Comparison of ENCODE assay signal across 8 cellular contexts in the genomic region with DNA sequence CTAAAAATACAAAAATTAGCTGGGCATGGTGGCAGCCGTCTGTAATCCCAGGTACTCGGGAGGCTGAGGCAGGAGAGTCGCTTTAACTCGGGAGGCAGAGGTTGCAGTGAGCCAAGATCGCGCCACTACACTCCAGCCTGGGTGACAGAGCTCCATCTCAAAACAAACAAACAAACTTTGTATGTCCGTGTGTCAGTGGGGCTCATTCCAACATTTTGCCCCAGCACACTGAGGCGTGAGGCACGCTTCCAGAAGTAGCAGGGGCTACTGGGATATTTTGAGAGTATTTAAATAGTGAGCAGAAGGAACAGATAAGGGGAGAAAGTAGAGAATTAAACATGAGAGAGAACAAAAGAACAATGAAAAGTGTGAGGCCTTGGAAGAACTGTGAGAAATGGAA.
DNase-seq lines count a peak whose midpoint lies in the region; ATAC-seq and TF ChIP-seq lines count a peak whose summit lies in the region.

No MANE protein-coding gene starts in this region.

- intact Hi-C loops in heart left ventricle (cut with DNase I) (no loop called here), Right ventricle myocardium inferior (cut with DNase I) (no loop called here), upper lobe of right lung (cut with DNase I) (no loop called here)

- H3K27ac ChIP-seq in heart left ventricle = peak overlapping the region in 11 of 12 donors; percentile 2 to 85 (median 51)
- peak overlapping the region; percentile 49 for H3K27ac ChIP-seq in upper lobe of right lung

- no peak for DNase-seq in heart left ventricle
- DNase-seq in Right ventricle myocardium inferior (ENCODE audit: missing footprints) = no peak
- no peak for DNase-seq in activated naive CD8-positive, alpha-beta T cell treated with anti-CD3 and anti-CD28 coated beads, Interleukin-2, amount 10 ng/mL, durations not matched to agents 7 days and 5 days
- no peak for DNase-seq in memory B cell (ENCODE audit: low spot score in 2 of 2)
- DNase-seq in upper lobe of right lung = no peak
- DNase-seq in GM10266 (ENCODE audit: extremely low spot score) = no peak

- H3K4me1 ChIP-seq in heart left ventricle (peaks cover 0 to 29% (median 10%) of the 10 kb centered on the region in 12 donors), upper lobe of right lung (peaks cover 5% of the 10 kb centered on the region)

- TF ChIP-seq POLR2A in heart left ventricle (IDR thresholded peaks at IDR 0.05) = no peak

- 59 to 71% (median 66%) methylated on average over 9 of the region's 9 CpGs for WGBS in heart left ventricle, 4 donors

- peak overlapping the region; percentile 93 for H3K27ac Mint-ChIP-seq in activated naive CD8-positive, alpha-beta T cell treated with anti-CD3 and anti-CD28 coated beads, Interleukin-2, amount 10 ng/mL, durations not matched to agents 7 days and 5 days
- H3K27ac Mint-ChIP-seq in memory B cell = peak overlapping the region; percentile 19

- POLR2A ChIA-PET in activated naive CD8-positive, alpha-beta T cell treated with anti-CD3 and anti-CD28 coated beads, Interleukin-2, amount 10 ng/mL, durations not matched to agents 7 days and 5 days (lab: Charles Lee) = no interaction called here

- peaks cover 3% of the 10 kb centered on the region for H3K9me3 Mint-ChIP-seq in activated naive CD8-positive, alpha-beta T cell treated with anti-CD3 and anti-CD28 coated beads, Interleukin-2, amount 10 ng/mL, durations not matched to agents 7 days and 5 days
- H3K9me3 Mint-ChIP-seq in memory B cell = no peaks in the 10 kb centered on the region

- ATAC-seq in heart left ventricle (peak in 1 of 4 donors; percentile 15), Right ventricle myocardium inferior (no peak), memory B cell (ENCODE audit: low read depth) (no peak), upper lobe of right lung (no peak), GM19455 (IDR thresholded peaks at IDR 0.05; ENCODE audit: unreplicated experiment) (no peak)
- ATAC-seq in activated naive CD8-positive, alpha-beta T cell treated with anti-CD3 and anti-CD28 coated beads, Interleukin-2, amount 10 ng/mL, durations not matched to agents 7 days and 5 days (ENCODE audit: low read depth) = no peak
- ATAC-seq in activated CD4-positive, CD25-positive, alpha-beta regulatory T cell treated with anti-CD3 and anti-CD28 coated beads, Interleukin-2, amount 50 U/mL, for 24 hours = no peak

- H3K27me3 ChIP-seq in heart left ventricle (no peaks in the 10 kb centered on the region), upper lobe of right lung (no peaks in the 10 kb centered on the region)

- H3K36me3 Mint-ChIP-seq in activated naive CD8-positive, alpha-beta T cell treated with anti-CD3 and anti-CD28 coated beads, Interleukin-2, amount 10 ng/mL, durations not matched to agents 7 days and 5 days = peaks cover 12% of the 10 kb centered on the region
- H3K36me3 Mint-ChIP-seq in memory B cell = no peaks in the 10 kb centered on the region

- H3K4me3 Mint-ChIP-seq in activated naive CD8-positive, alpha-beta T cell treated with anti-CD3 and anti-CD28 coated beads, Interleukin-2, amount 10 ng/mL, durations not matched to agents 7 days and 5 days = peak overlapping the region; percentile 68
- no peak overlapping the region for H3K4me3 Mint-ChIP-seq in memory B cell

- H3K4me1 Mint-ChIP-seq in activated naive CD8-positive, alpha-beta T cell treated with anti-CD3 and anti-CD28 coated beads, Interleukin-2, amount 10 ng/mL, durations not matched to agents 7 days and 5 days = peaks cover 33% of the 10 kb centered on the region
- H3K4me1 Mint-ChIP-seq in memory B cell = peaks cover 12% of the 10 kb centered on the region

- H3K9me3 ChIP-seq in heart left ventricle (no peaks in the 10 kb centered on the region), upper lobe of right lung (no peaks in the 10 kb centered on the region)

- no peaks in the 10 kb centered on the region for H3K27me3 Mint-ChIP-seq in activated naive CD8-positive, alpha-beta T cell treated with anti-CD3 and anti-CD28 coated beads, Interleukin-2, amount 10 ng/mL, durations not matched to agents 7 days and 5 days
- no peaks in the 10 kb centered on the region for H3K27me3 Mint-ChIP-seq in memory B cell

- H3K36me3 ChIP-seq in heart left ventricle = no peaks in the 10 kb centered on the region
- H3K36me3 ChIP-seq in upper lobe of right lung = no peaks in the 10 kb centered on the region

- no peak overlapping the region for H3K4me3 ChIP-seq in heart left ventricle
- H3K4me3 ChIP-seq in upper lobe of right lung = no peak overlapping the region

- no peak for TF ChIP-seq CTCF in heart left ventricle (IDR thresholded peaks at IDR 0.05)
- no peak for TF ChIP-seq CTCF in upper lobe of right lung (IDR thresholded peaks at IDR 0.05)
- TF ChIP-seq CTCF in GM10266 (IDR thresholded peaks at IDR 0.05; ENCODE audit: control insufficient read depth, insufficient read depth, low read depth, missing control alignments) = no peak
